In the genomic region with DNA sequence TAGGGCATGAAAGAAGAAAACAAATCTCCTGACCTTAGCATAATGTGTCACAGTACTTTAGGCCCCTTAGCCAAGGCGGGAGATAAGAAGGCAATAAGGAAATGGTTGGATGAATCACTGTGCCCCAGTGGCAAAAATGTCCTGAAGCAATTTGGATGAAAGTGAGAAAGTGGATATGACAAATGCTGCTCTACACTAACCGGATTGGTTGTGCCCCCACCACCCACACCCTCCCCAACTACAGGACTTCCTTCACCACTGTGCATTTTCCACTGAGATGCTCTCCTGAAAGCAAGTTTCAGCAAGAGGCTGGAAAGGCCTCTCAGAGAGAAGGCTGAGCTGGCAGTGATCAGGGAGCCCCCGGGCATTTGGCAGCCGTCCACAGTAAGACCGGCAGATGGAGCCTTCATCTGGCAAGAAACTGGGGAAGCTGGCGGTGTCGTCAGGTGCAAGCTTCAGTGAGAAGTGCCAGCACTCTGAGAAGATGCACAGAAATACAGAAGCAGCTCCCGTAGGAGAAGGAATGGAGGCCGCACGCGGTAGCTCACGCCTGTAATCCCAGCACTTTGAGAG, we compare ENCODE assay signal across 8 cellular contexts.
DNase-seq lines count a peak whose midpoint lies in the region; TF ChIP-seq lines count a peak whose summit lies in the region.

No MANE protein-coding gene starts in this region.

- no TSS peak for BruUV-seq in MCF 10A (replicated peaks; lab: Mats Ljungman, UMichigan)

- intact Hi-C loops in MCF 10A (cut with micrococcal nuclease) = no loop called here

- H3K4ac ChIP-seq in mesendoderm (ENCODE audit: low read depth, low read length) = no peak overlapping the region

- H2BK15ac ChIP-seq in mesendoderm (replicated peaks; ENCODE audit: low read depth) = no peak overlapping the region

- no peak overlapping the region for H2BK120ac ChIP-seq in mesendoderm (ENCODE audit: low read depth, low read length)

- H2AK5ac ChIP-seq in mesendoderm (ENCODE audit: low read length) = no peak overlapping the region

- H3K36me3 Mint-ChIP-seq in MCF 10A (ENCODE audit: insufficient read depth, unreplicated experiment) = no peaks in the 10 kb centered on the region

- H3K4me3 Mint-ChIP-seq in MCF 10A (ENCODE audit: unreplicated experiment) = peak overlapping the region; percentile 44

- peaks cover 24% of the 10 kb centered on the region for H3K4me1 Mint-ChIP-seq in MCF 10A (ENCODE audit: insufficient read depth, unreplicated experiment)

- H3K18ac ChIP-seq in mesendoderm (ENCODE audit: low read length) = peak overlapping the region; percentile 0

- no peaks in the 10 kb centered on the region for H3K36me3 ChIP-seq in mesendoderm (ENCODE audit: control insufficient read depth, insufficient read depth, low read length)

- no peaks in the 10 kb centered on the region for H3K79me1 ChIP-seq in mesendoderm (ENCODE audit: low read length)

- POLR2A ChIA-PET in MCF 10A (lab: Yijun Ruan, JAX) = interaction anchor here (0.6 to 1.5 kb wide), 17 partner anchors 8 to 574 kb away, joined by 3 to 8 read pairs (median 4); no protein-coding TSS in a partner anchor

- H3K4me1 ChIP-seq in mesendoderm (ENCODE audit: control insufficient read depth, low read depth, low read length) = peaks cover 9% of the 10 kb centered on the region

- peak overlapping the region; percentile 47 for H3K27ac Mint-ChIP-seq in MCF 10A (ENCODE audit: low read depth, unreplicated experiment)

- H3K9me3 Mint-ChIP-seq in MCF 10A (ENCODE audit: unreplicated experiment) = no peaks in the 10 kb centered on the region

- no peaks in the 10 kb centered on the region for H3K79me2 ChIP-seq in mesendoderm (ENCODE audit: control insufficient read depth, insufficient read depth, low read length)

- no CpG with 5 or more reads among the region's 12 CpGs for WGBS in mesendoderm (ENCODE audit: extremely low coverage, insufficient coverage, low lambda C conversion rate)

- CTCF ChIA-PET in MCF 10A (lab: Yijun Ruan, JAX) = interaction anchor here (0.6 to 1.2 kb wide), 6 partner anchors 12 to 443 kb away, joined by 3 to 4 read pairs (median 3); no protein-coding TSS in a partner anchor

- TF ChIP-seq CTCF in MCF 10A (IDR thresholded peaks at IDR 0.05; ENCODE audit: unreplicated experiment) = no peak

- H3K9ac ChIP-seq in mesendoderm (ENCODE audit: low read length) = no peak overlapping the region

- no peak overlapping the region for H2BK5ac ChIP-seq in mesendoderm (ENCODE audit: low read length)

- H3K27ac ChIP-seq in mesendoderm (ENCODE audit: low read depth, low read length) = no peak overlapping the region

- H3K56ac ChIP-seq in mesendoderm (ENCODE audit: low read length) = peak overlapping the region; percentile 7

- DNase-seq in activated naive CD4-positive, alpha-beta T cell treated with Interleukin-2 at 50 U/mL for 16 hours = peak; percentile 45
- no peak for DNase-seq in activated naive CD4-positive, alpha-beta T cell treated with anti-CD3 and anti-CD28 coated beads, Interleukin-2, amount 50 U/mL, for 16 hours
- DNase-seq in NCI-H524 (lab: John Stamatoyannopoulos, UW) (peak; percentile 79 to 93), MCF 10A (ENCODE audit: unreplicated experiment) (peak; percentile 97), mesendoderm (peak; percentile 57), putamen (ENCODE audit: low spot score) (no peak), HuH-7 (ENCODE audit: low spot score) (no peak)
- no peak for DNase-seq in NK-92 treated with Interleukin-12 subunit alpha and Interleukin-12 subunit beta, amount 100 ng/mL, for 24 hours (lab: John Stamatoyannopoulos, UW)

- H3K4me2 ChIP-seq in mesendoderm (ENCODE audit: low read length) = no peak overlapping the region

- H3K27me3 Mint-ChIP-seq in MCF 10A (ENCODE audit: insufficient read depth, unreplicated experiment) = no peaks in the 10 kb centered on the region

- no peaks in the 10 kb centered on the region for H3K27me3 ChIP-seq in mesendoderm (ENCODE audit: insufficient read depth, low read length, poor library complexity)

- no peak overlapping the region for H4K5ac ChIP-seq in mesendoderm (ENCODE audit: low read length)

- H3K4me3 ChIP-seq in mesendoderm (ENCODE audit: low read length) = no peak overlapping the region

- H3K23ac ChIP-seq in mesendoderm (ENCODE audit: low read length) = no peak overlapping the region

- no peak overlapping the region for H4K8ac ChIP-seq in mesendoderm (ENCODE audit: low read depth, low read length)

Comparison
In these comparisons a context has a peak if more than half of its experiments do, and no peak if none do; other contexts are left out.
1. DNase-seq: peak in activated naive CD4-positive, alpha-beta T cell treated with Interleukin-2 at 50 U/mL for 16 hours (single experiment), NCI-H524 (2 of 2), MCF 10A (single experiment) and mesendoderm (single experiment); none in activated naive CD4-positive, alpha-beta T cell treated with anti-CD3 and anti-CD28 coated beads, Interleukin-2, amount 50 U/mL, for 16 hours (single experiment), NK-92 treated with Interleukin-12 subunit alpha and Interleukin-12 subunit beta, amount 100 ng/mL, for 24 hours (single experiment), putamen (single experiment) and HuH-7 (single experiment).